ENCODE assay signal across 21 cellular contexts in the genomic region with DNA sequence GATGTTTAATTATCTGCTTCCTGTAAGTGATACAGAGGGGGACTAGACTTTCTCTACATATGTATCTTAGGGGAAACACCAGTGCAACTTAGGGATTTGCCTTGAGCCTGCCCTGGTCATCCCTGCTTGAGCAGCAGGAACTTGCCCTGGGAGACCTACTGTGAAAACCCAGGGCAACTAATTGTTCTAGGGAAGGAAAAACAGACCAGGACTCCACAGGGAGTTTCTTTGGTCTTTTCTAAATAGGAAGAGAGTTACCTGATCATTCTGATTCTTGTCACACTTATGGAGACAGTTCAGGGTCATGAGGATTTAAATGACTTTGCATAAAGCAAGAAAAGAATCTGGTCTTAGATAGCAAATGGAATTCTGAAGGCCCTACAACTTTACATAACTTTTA.
"Had no signal": no experiment of that assay in that cellular context is flagged by ENCODE, and none has a peak within 500 bp of the region (broad histone marks: within the 10 kb centered on the region; RNA-seq: fewer than 3 reads in every experiment).

No MANE protein-coding gene starts in this region.

- H3K9ac ChIP-seq: parathyroid adenoma had no signal

- H3K9me3 ChIP-seq: gastrocnemius medialis, neutrophil, right lobe of liver had no signal

- H3K27ac ChIP-seq: esophagus squamous epithelium, gastrocnemius medialis, left lung, neutrophil, parathyroid adenoma, right lobe of liver, skin epidermis, tibial artery had no signal

- H3K27me3 ChIP-seq: esophagus squamous epithelium, gastrocnemius medialis, left lung, neutrophil, right lobe of liver, tibial artery had no signal

- DNase-seq: activated T-cell treated with anti-CD3 and anti-CD28 coated beads, Interleukin-2, amount 50 U/mL, for 1 hour; aorta; caudate nucleus; effector memory CD8-positive, alpha-beta T cell; esophagus squamous epithelium; gastrocnemius medialis; hypothalamus; kidney glomerular epithelial cell; left lung; midbrain; right lobe of liver; stimulated activated CD4-positive, alpha-beta T cell treated with anti-CD3 and anti-CD28 coated beads, Interleukin-1b, Interleukin-23, amount 100 ng/mL, for 48 hours; stimulated activated naive CD8-positive, alpha-beta T cell treated with anti-CD3 and anti-CD28 coated beads, Interleukin-15, amount 100 ng/mL, for 72 hours; T-helper 9 cell; tibial artery had no signal

- H3K79me2 ChIP-seq: parathyroid adenoma had no signal

- H3K4me3 Mint-ChIP-seq: brain; effector memory CD8-positive, alpha-beta T cell; natural killer cell treated with Interleukin-12 subunit alpha and Interleukin-12 subunit beta and Interleukin-15 and Interleukin-18, amount 100 ng/mL, for 72 hours; stimulated activated naive CD8-positive, alpha-beta T cell treated with anti-CD3 and anti-CD28 coated beads, Interleukin-15, amount 100 ng/mL, for 72 hours had no signal

- H3K4me1 Mint-ChIP-seq: brain; stimulated activated naive CD8-positive, alpha-beta T cell treated with anti-CD3 and anti-CD28 coated beads, Interleukin-15, amount 100 ng/mL, for 72 hours had no signal

- ATAC-seq: activated naive CD4-positive, alpha-beta T cell treated with anti-CD3 and anti-CD28 coated beads, Interleukin-2, amount 50 U/mL, for 72 hours; effector memory CD8-positive, alpha-beta T cell; gastrocnemius medialis; left lung; natural killer cell treated with Interleukin-12 subunit alpha and Interleukin-12 subunit beta and Interleukin-15 and Interleukin-18, amount 100 ng/mL, for 72 hours; right lobe of liver; stimulated activated naive CD8-positive, alpha-beta T cell treated with anti-CD3 and anti-CD28 coated beads, Interleukin-15, amount 100 ng/mL, for 72 hours had no signal

- H3K27me3 Mint-ChIP-seq: brain had no signal

- H3K9me3 Mint-ChIP-seq: natural killer cell treated with Interleukin-12 subunit alpha and Interleukin-12 subunit beta and Interleukin-15 and Interleukin-18, amount 100 ng/mL, for 72 hours had no signal

- H3K4me3 ChIP-seq: esophagus squamous epithelium, gastrocnemius medialis, left lung, right lobe of liver, skin epidermis, tibial artery had no signal

- H3K27ac Mint-ChIP-seq: activated naive CD4-positive, alpha-beta T cell treated with anti-CD3 and anti-CD28 coated beads, Interleukin-2, amount 50 U/mL, for 72 hours; effector memory CD8-positive, alpha-beta T cell; natural killer cell treated with Interleukin-12 subunit alpha and Interleukin-12 subunit beta and Interleukin-15 and Interleukin-18, amount 100 ng/mL, for 72 hours; stimulated activated naive CD8-positive, alpha-beta T cell treated with anti-CD3 and anti-CD28 coated beads, Interleukin-15, amount 100 ng/mL, for 72 hours had no signal

- H3K36me3 ChIP-seq: esophagus squamous epithelium, gastrocnemius medialis, left lung, neutrophil, right lobe of liver had no signal

- H3K4me1 ChIP-seq: esophagus squamous epithelium, gastrocnemius medialis, left lung, parathyroid adenoma, right lobe of liver, tibial artery had no signal
